9 cellular contexts compared by ENCODE assay signal in the genomic region with DNA sequence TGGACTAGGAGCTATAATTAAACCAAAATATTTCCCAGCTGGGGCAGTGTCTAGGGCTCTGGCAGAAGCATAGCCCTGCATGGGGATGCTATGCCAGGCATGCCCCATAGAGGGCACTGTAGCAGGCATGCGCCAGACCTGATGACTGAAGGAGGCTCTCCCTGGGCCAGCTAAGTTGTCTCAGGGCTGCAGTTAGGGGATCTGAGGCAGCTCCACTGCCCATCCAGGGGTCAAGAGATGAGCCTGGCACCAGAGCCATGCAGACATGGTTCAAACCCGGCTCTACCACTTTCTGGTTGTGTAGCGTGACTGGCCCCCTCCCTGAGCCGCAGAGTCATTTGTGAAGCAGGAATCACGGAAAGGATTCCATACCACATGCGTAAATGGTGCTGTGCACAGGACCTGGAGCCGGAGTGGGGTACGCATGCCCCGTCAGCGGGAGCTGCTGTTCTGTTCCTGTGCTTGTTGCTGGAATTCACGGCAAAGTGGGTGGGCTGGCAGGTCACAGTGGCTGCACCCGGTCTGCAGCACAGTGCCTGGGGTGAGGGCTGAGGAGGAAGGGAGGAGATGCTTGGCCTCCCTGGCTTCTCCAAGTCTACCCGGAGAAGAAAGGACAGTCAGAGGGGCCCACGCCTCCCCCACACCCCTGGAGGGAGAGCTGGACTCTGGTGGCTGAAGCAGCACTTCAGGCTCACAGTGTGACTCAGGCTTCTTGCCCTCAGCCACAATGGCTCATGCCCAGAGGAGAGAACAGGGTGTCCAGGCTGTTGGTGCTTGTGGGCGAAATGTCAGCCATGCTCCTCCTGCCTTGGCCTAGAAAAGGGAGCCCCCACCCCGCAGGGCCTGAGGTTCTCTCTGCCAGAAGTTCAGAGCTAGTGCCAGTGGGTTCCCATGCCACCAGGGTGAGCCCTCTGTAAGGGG. TPM values are rescaled to one million over a fixed set of nuclear protein-coding genes. Genes with fewer than 3 reads are reported as not detected.
DNase-seq lines count a peak whose midpoint lies in the region; ATAC-seq and TF ChIP-seq lines count a peak whose summit lies in the region.
"Had no signal": no experiment of that assay in that cellular context is flagged by ENCODE, and none has a peak within 500 bp of the region (broad histone marks: within the 10 kb centered on the region; RNA-seq: fewer than 3 reads in every experiment).

No MANE protein-coding gene starts in this region.

- no peak overlapping the region for H3K4me3 ChIP-seq in GM06990 (replicated peaks; ENCODE audit: low read depth, low read length)
- H3K4me3 ChIP-seq in SJCRH30: no peak overlapping the region
- no peak overlapping the region for H3K4me3 ChIP-seq in heart right ventricle
- no peak overlapping the region for H3K4me3 ChIP-seq in retinal pigment epithelial cell (ENCODE audit: low read length)

- H3K27ac Mint-ChIP-seq in activated naive CD8-positive, alpha-beta T cell treated with anti-CD3 and anti-CD28 coated beads, Interleukin-2, amount 10 ng/mL, durations not matched to agents 7 days and 5 days: no peak overlapping the region
- H3K27ac Mint-ChIP-seq: dendritic cell treated with granulocyte-macrophage colony-stimulating factor and Interleukin-4, amounts not matched to agents 40 ng/mL and 50 ng/mL, for 4 days had no signal

- H3K9me3 ChIP-seq in SJCRH30 (replicated peaks) (no peaks in the 10 kb centered on the region), heart right ventricle (no peaks in the 10 kb centered on the region)

- H3K27ac ChIP-seq in SJCRH30 (no peak overlapping the region), heart right ventricle (peak overlapping the region; percentile 28 to 91 (median 72))

- H3K27me3 ChIP-seq in GM06990 (replicated peaks; ENCODE audit: control insufficient read depth, insufficient read depth, low read length) (no peaks in the 10 kb centered on the region), SJCRH30 (no peaks in the 10 kb centered on the region), heart right ventricle (no peaks in the 10 kb centered on the region)

- H3K9me3 Mint-ChIP-seq in activated naive CD8-positive, alpha-beta T cell treated with anti-CD3 and anti-CD28 coated beads, Interleukin-2, amount 10 ng/mL, durations not matched to agents 7 days and 5 days: no peaks in the 10 kb centered on the region
- H3K9me3 Mint-ChIP-seq: dendritic cell treated with granulocyte-macrophage colony-stimulating factor and Interleukin-4, amounts not matched to agents 40 ng/mL and 50 ng/mL, for 4 days had no signal

- peak; percentile 67 for ATAC-seq in HG02678 (IDR thresholded peaks at IDR 0.05; ENCODE audit: unreplicated experiment)
- peak; percentile 89 for ATAC-seq in activated naive CD8-positive, alpha-beta T cell treated with anti-CD3 and anti-CD28 coated beads, Interleukin-2, amount 10 ng/mL, durations not matched to agents 7 days and 5 days (ENCODE audit: low read depth)
- peak; percentile 70 to 84 (median 81) for ATAC-seq in heart right ventricle
- no peak for ATAC-seq in GM18505 (IDR thresholded peaks at IDR 0.05; ENCODE audit: unreplicated experiment)

- DNase-seq in GM06990 (ENCODE audit: extremely low read depth, insufficient read length): no peak
- peak; percentile 40 to 59 for DNase-seq in SJCRH30
- DNase-seq in activated naive CD8-positive, alpha-beta T cell treated with anti-CD3 and anti-CD28 coated beads, Interleukin-2, amount 10 ng/mL, durations not matched to agents 7 days and 5 days: peak; percentile 76
- DNase-seq in heart right ventricle: peak; percentile 72 to 79
- no peak for DNase-seq in retinal pigment epithelial cell (ENCODE audit: low read depth)
- DNase-seq in mesenteric fat pad (ENCODE audit: low spot score): no peak

- H3K27me3 Mint-ChIP-seq in activated naive CD8-positive, alpha-beta T cell treated with anti-CD3 and anti-CD28 coated beads, Interleukin-2, amount 10 ng/mL, durations not matched to agents 7 days and 5 days: no peaks in the 10 kb centered on the region
- H3K27me3 Mint-ChIP-seq: dendritic cell treated with granulocyte-macrophage colony-stimulating factor and Interleukin-4, amounts not matched to agents 40 ng/mL and 50 ng/mL, for 4 days had no signal

- WGBS in heart right ventricle, 2 donors: 77 to 85% methylated on average over 16 of the region's 16 CpGs

- TF ChIP-seq CTCF in GM06990 (IDR thresholded peaks at IDR 0.05; ENCODE audit: insufficient read depth, low read length, poor library complexity, severe bottlenecking): peak; percentile 98
- peak; percentile 64 to 94 (median 88) for TF ChIP-seq CTCF in heart right ventricle (IDR thresholded peaks at IDR 0.05)
- TF ChIP-seq CTCF in retinal pigment epithelial cell (conservative IDR thresholded peaks at IDR 0.05; ENCODE audit: low read depth, low read length): peak; percentile 99

- H3K4me1 Mint-ChIP-seq in activated naive CD8-positive, alpha-beta T cell treated with anti-CD3 and anti-CD28 coated beads, Interleukin-2, amount 10 ng/mL, durations not matched to agents 7 days and 5 days: no peaks in the 10 kb centered on the region

- POLR2A ChIA-PET in activated naive CD8-positive, alpha-beta T cell treated with anti-CD3 and anti-CD28 coated beads, Interleukin-2, amount 10 ng/mL, durations not matched to agents 7 days and 5 days (lab: Charles Lee): no interaction called here

- intact Hi-C loops in heart right ventricle (cut with DNase I): loop anchor here in 4 of 10 donors (5.0 to 10.0 kb wide), 4 partner anchors 155 to 223 kb away; partner anchors contain the start of gene FLNB (in 1 of the 4)

- H3K4me3 Mint-ChIP-seq in activated naive CD8-positive, alpha-beta T cell treated with anti-CD3 and anti-CD28 coated beads, Interleukin-2, amount 10 ng/mL, durations not matched to agents 7 days and 5 days: no peak overlapping the region
- H3K4me3 Mint-ChIP-seq: dendritic cell treated with granulocyte-macrophage colony-stimulating factor and Interleukin-4, amounts not matched to agents 40 ng/mL and 50 ng/mL, for 4 days had no signal

- peaks cover 29% of the 10 kb centered on the region for H3K4me1 ChIP-seq in SJCRH30
- peaks cover 7 to 55% (median 32%) of the 10 kb centered on the region in 9 donors for H3K4me1 ChIP-seq in heart right ventricle

- H3K36me3 Mint-ChIP-seq in activated naive CD8-positive, alpha-beta T cell treated with anti-CD3 and anti-CD28 coated beads, Interleukin-2, amount 10 ng/mL, durations not matched to agents 7 days and 5 days: no peaks in the 10 kb centered on the region

- peaks cover 2% of the 10 kb centered on the region for H3K36me3 ChIP-seq in GM06990 (ENCODE audit: control insufficient read depth, insufficient read depth, low read length)
- H3K36me3 ChIP-seq in SJCRH30: no peaks in the 10 kb centered on the region
- peaks cover 0 to 86% (median 11%) of the 10 kb centered on the region in 9 donors for H3K36me3 ChIP-seq in heart right ventricle

- TF ChIP-seq POLR2A in GM18505 (IDR thresholded peaks at IDR 0.05; ENCODE audit: borderline replicate concordance, extremely low read depth, insufficient read depth, insufficient read length): no peak

RNA-seq across cellular contexts. Expression of gene DNASE1L3, which starts 43.1 kb away (rescaled TPM):
- not detected in 2 replicates for total RNA-seq in SJCRH30 (2014; rRNA removed; shearing (Covaris generic))
- not detected for total RNA-seq in activated naive CD8-positive, alpha-beta T cell treated with anti-CD3 and anti-CD28 coated beads, Interleukin-2, amount 10 ng/mL, durations not matched to agents 7 days and 5 days
- 1 to 10 TPM; 1.2 to 4.6 (median 2.4) TPM for total RNA-seq in heart right ventricle
- polyA plus RNA-seq in heart right ventricle: 1 to 10 TPM; 2.3 to 3.1 TPM
- total RNA-seq in mesenteric fat pad: 5.1 TPM

Comparison
In these comparisons a context has a peak if more than half of its experiments do, and no peak if none do; other contexts are left out.
1. DNase-seq: peak in SJCRH30 (2 of 2), activated naive CD8-positive, alpha-beta T cell treated with anti-CD3 and anti-CD28 coated beads, Interleukin-2, amount 10 ng/mL, durations not matched to agents 7 days and 5 days (single experiment) and heart right ventricle (2 of 2); none in GM06990 (single experiment), retinal pigment epithelial cell (single experiment) and mesenteric fat pad (single experiment).
2. Peak in every context shown above with its lines, with median percentiles within 50 percentile points of each other: CTCF ChIP-seq.